18 cellular contexts compared by ENCODE assay signal in the genomic region with DNA sequence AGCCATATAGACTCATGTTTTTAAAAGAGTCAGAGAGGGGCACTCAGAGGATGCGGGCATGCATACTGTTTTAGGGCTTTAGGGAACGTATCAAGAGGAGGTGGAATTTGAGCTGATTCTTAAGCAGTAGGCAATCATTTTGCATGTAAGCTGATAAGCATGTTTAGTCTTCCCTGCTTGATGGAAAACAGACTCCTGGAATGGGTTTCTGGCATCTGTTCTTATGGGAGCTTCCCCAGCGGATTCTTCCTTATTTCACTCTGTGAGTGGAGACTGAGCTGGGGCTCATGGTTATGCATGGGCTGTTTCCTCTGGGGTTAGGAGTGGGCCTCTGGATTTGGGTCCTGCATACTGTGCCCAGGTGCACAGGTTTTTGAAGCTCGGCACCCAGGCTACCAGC.
DNase-seq lines count a peak whose midpoint lies in the region; ATAC-seq and TF ChIP-seq lines count a peak whose summit lies in the region.
"Had no signal": no experiment of that assay in that cellular context is flagged by ENCODE, and none has a peak within 500 bp of the region (broad histone marks: within the 10 kb centered on the region; RNA-seq: fewer than 3 reads in every experiment).

No MANE protein-coding gene starts in this region.

- H3K4me1 ChIP-seq in IMR-90 (ENCODE audit: control insufficient read depth, insufficient read depth, low read length): peaks cover 2% of the 10 kb centered on the region; the same call in 1 of the 2 replicates
- H3K4me1 ChIP-seq in heart right ventricle: peaks cover 0 to 22% (median 12%) of the 10 kb centered on the region in 9 donors
- H3K4me1 ChIP-seq: parathyroid adenoma, suprapubic skin had no signal

- POLR2A ChIA-PET in IMR-90 (lab: Charles Lee; ENCODE audit: unreplicated experiment): no interaction called here

- no peak overlapping the region for H2BK120ac ChIP-seq in IMR-90 (ENCODE audit: low read depth, low read length)

- no peak overlapping the region for H2BK5ac ChIP-seq in IMR-90 (ENCODE audit: low read depth, low read length, poor library complexity, severe bottlenecking)

- no peak overlapping the region for H2AFZ ChIP-seq in IMR-90 (replicated peaks; ENCODE audit: low read length, poor library complexity)
- H2AFZ ChIP-seq: parathyroid adenoma had no signal

- DNase-seq in IMR-90 (peak; percentile 50), heart right ventricle (peak in 1 of 2 donors; percentile 34), sciatic nerve (ENCODE audit: low spot score) (no peak), NCI-H2107 treated with DMSO at 0.1 percent for 48 hours (lab: John Stamatoyannopoulos, UW; ENCODE audit: unreplicated experiment) (no peak), DMS153 (lab: John Stamatoyannopoulos, UW) (no peak)
- DNase-seq: central memory CD4-positive, alpha-beta T cell; effector memory CD4-positive, alpha-beta T cell; foreskin melanocyte; left colon; NCI-H1048; NCI-H2081 treated with DMSO at 0.1 percent for 48 hours had no signal

- 0 out of 2 replicates have a peak, but pooled peaks cover 4% of the 10 kb centered on the region for H3K9me1 ChIP-seq in IMR-90 (ENCODE audit: insufficient read depth, low read length)

- in situ Hi-C loops in IMR-90 (cut with MboI; ENCODE audit: low sequenced_read_pairs): no loop called here

- H3K27me3 ChIP-seq in IMR-90 (ENCODE audit: control insufficient read depth, insufficient read depth, low read length): no peaks in the 10 kb centered on the region
- H3K27me3 ChIP-seq in heart right ventricle: no peaks in the 10 kb centered on the region
- H3K27me3 ChIP-seq: suprapubic skin had no signal

- H3K4ac ChIP-seq in IMR-90 (ENCODE audit: low read depth, low read length): no peak overlapping the region

- no peaks in the 10 kb centered on the region for H3K79me1 ChIP-seq in IMR-90 (ENCODE audit: low read depth in 1 of 2, low read length in 2 of 2)

- H3K36me3 ChIP-seq in IMR-90 (ENCODE audit: control insufficient read depth, insufficient read depth, low read length) (no peaks in the 10 kb centered on the region), heart right ventricle (no peaks in the 10 kb centered on the region)
- H3K36me3 ChIP-seq: suprapubic skin had no signal

- 60% methylated on average over 1 of the region's 4 CpGs; no CpG with 5 or more reads in 1 of the 2 experiments for WGBS in IMR-90 (ENCODE audit: extremely low coverage in 2 of 2, insufficient read length in 1 of 2), 2 experiments
- 28 to 41% methylated on average over 4 of the region's 4 CpGs for WGBS in heart right ventricle, 2 donors

- dilution Hi-C loops in IMR-90 (cut with HindIII; ENCODE audit: low sequenced_read_pairs, unreplicated experiment): no loop called here

- H3K4me3 ChIP-seq in IMR-90 (ENCODE audit: insufficient read depth, low read depth, low read length): no peak overlapping the region
- no peak overlapping the region for H3K4me3 ChIP-seq in heart right ventricle
- H3K4me3 ChIP-seq: skin epidermis, suprapubic skin had no signal

- H3K9me3 ChIP-seq in IMR-90 (ENCODE audit: control insufficient read depth, insufficient read depth, low read length) (no peaks in the 10 kb centered on the region; the same call in 1 of the 2 replicates), heart right ventricle (peaks cover 0 to 6% (median 0%) of the 10 kb centered on the region in 11 donors)
- H3K9me3 ChIP-seq: suprapubic skin had no signal

- no peak overlapping the region for H3K56ac ChIP-seq in IMR-90 (ENCODE audit: extremely low read depth, insufficient read depth, low read length)

- TF ChIP-seq RAD21 in IMR-90 (IDR thresholded peaks at IDR 0.05; ENCODE audit: low read length): no peak

- no peak overlapping the region for H3K4me2 ChIP-seq in IMR-90 (ENCODE audit: low read depth, low read length)
- H3K4me2 ChIP-seq: KMS-11 had no signal

- H2AK9ac ChIP-seq in IMR-90 (replicated peaks; ENCODE audit: low read depth, low read length, poor library complexity): no peak overlapping the region

- H3K18ac ChIP-seq in IMR-90 (ENCODE audit: low read depth, low read length): no peak overlapping the region

- H4K8ac ChIP-seq in IMR-90 (ENCODE audit: low read depth in 2 of 2, low read length in 2 of 2): no peak overlapping the region

- intact Hi-C loops in IMR-90 (cut with micrococcal nuclease): no loop called here
- intact Hi-C loops in heart right ventricle (cut with DNase I): loop anchor here in 1 of 10 donors (10.0 kb wide), 1 partner anchor 102 kb away; no protein-coding TSS in a partner anchor
- intact Hi-C loops in sciatic nerve (cut with DNase I): no loop called here

- ATAC-seq in IMR-90 (ENCODE audit: low read depth) (no peak; the same call in none of the 2 replicates), SK-N-SH treated with all-trans-retinoic acid at 6 μM for 48 hours (peak; percentile 93), heart right ventricle (peak; percentile 38 to 85 (median 68)), sciatic nerve (peak; percentile 77), HG03460 (IDR thresholded peaks at IDR 0.05; ENCODE audit: unreplicated experiment) (no peak)
- ATAC-seq: left colon had no signal

- no peak overlapping the region for H2BK20ac ChIP-seq in IMR-90 (ENCODE audit: low read depth, low read length)

- no TSS peak for BruUV-seq in IMR-90 (replicated peaks; lab: Mats Ljungman, UMichigan)

- no peak for TF ChIP-seq POLR2A in IMR-90 (IDR thresholded peaks at IDR 0.05; ENCODE audit: low read depth, low read length)

- TF ChIP-seq CTCF in IMR-90 (conservative IDR thresholded peaks at IDR 0.05; ENCODE audit: low read depth, low read length) (no peak), heart right ventricle (IDR thresholded peaks at IDR 0.05) (no peak)

- no peak overlapping the region for H4K91ac ChIP-seq in IMR-90 (ENCODE audit: insufficient read depth, low read depth, low read length)

- H2BK15ac ChIP-seq in IMR-90 (ENCODE audit: low read depth, low read length): no peak overlapping the region

- no peak overlapping the region for H3K23ac ChIP-seq in IMR-90 (ENCODE audit: low read depth, low read length)

- CTCF ChIA-PET in IMR-90 (lab: Yijun Ruan, JAX): no interaction called here

- no peak overlapping the region for H4K5ac ChIP-seq in IMR-90 (ENCODE audit: low read depth, low read length)

- no peak overlapping the region for H2AK5ac ChIP-seq in IMR-90 (ENCODE audit: low read depth, low read length)

- H3K27ac ChIP-seq in IMR-90 (ENCODE audit: insufficient read depth, low read length): no peak overlapping the region
- peak overlapping the region in 2 of 10 donors; percentile 3 to 40 for H3K27ac ChIP-seq in heart right ventricle
- H3K27ac ChIP-seq: KMS-11, parathyroid adenoma, RWPE1, skin epidermis, suprapubic skin had no signal

- no peak overlapping the region; the same call in 1 of the 2 replicates for H3K14ac ChIP-seq in IMR-90 (replicated peaks; ENCODE audit: low read depth, low read length)

- no peak overlapping the region for H3K9ac ChIP-seq in IMR-90 (ENCODE audit: low read depth, low read length)
- H3K9ac ChIP-seq: KMS-11, parathyroid adenoma had no signal

- H4K20me1 ChIP-seq in IMR-90 (ENCODE audit: insufficient read depth, low read length): no peaks in the 10 kb centered on the region

TF ChIP-seq in IMR-90, 13 proteins besides CTCF, POLR2A, EP300 and RAD21:
- TF ChIP-seq NFE2L2 (IDR thresholded peaks at IDR 0.05; ENCODE audit: low read depth, low read length): no peak
- TF ChIP-seq CHD1 (IDR thresholded peaks at IDR 0.05; ENCODE audit: low read depth, low read length): no peak
- TF ChIP-seq MXI1 (IDR thresholded peaks at IDR 0.05; ENCODE audit: borderline replicate concordance, low read depth, low read length): no peak
- no peak for TF ChIP-seq MAFK (IDR thresholded peaks at IDR 0.05; ENCODE audit: low read depth, low read length)
- TF ChIP-seq SMC3 (IDR thresholded peaks at IDR 0.05; ENCODE audit: low read depth, low read length): no peak
- no peak for TF ChIP-seq BHLHE40 (IDR thresholded peaks at IDR 0.05; ENCODE audit: low read depth, low read length)

TF ChIP-seq in SK-N-SH treated with all-trans-retinoic acid at 6 μM for 48 hours, 23 proteins besides CTCF, POLR2A, EP300 and RAD21 (continues in another document):
- TF ChIP-seq GLIS3 (CRISPR knock-in tag; IDR thresholded peaks at IDR 0.05): no peak
- TF ChIP-seq CSDC2 (CRISPR knock-in tag; IDR thresholded peaks at IDR 0.05): no peak
- no peak for TF ChIP-seq ZNF8 (CRISPR knock-in tag; IDR thresholded peaks at IDR 0.05)
- no peak for TF ChIP-seq ZFP3 (CRISPR knock-in tag; IDR thresholded peaks at IDR 0.05)
- TF ChIP-seq, protein P1, sequence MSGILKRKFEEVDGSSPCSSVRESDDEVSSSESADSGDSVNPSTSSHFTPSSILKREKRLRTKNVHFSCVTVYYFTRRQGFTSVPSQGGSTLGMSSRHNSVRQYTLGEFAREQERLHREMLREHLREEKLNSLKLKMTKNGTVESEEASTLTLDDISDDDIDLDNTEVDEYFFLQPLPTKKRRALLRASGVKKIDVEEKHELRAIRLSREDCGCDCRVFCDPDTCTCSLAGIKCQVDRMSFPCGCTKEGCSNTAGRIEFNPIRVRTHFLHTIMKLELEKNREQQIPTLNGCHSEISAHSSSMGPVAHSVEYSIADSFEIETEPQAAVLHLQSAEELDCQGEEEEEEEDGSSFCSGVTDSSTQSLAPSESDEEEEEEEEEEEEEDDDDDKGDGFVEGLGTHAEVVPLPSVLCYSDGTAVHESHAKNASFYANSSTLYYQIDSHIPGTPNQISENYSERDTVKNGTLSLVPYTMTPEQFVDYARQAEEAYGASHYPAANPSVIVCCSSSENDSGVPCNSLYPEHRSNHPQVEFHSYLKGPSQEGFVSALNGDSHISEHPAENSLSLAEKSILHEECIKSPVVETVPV (CRISPR knock-in tag; IDR thresholded peaks at IDR 0.05): no peak
- peak; percentile 79 for TF ChIP-seq TCF4 (CRISPR knock-in tag; IDR thresholded peaks at IDR 0.05; ENCODE audit: borderline replicate concordance)
- no peak for TF ChIP-seq ZFP30 (CRISPR knock-in tag; IDR thresholded peaks at IDR 0.05)
- 0 out of 2 replicates have a peak, but pooled peaks have one; percentile 21 for TF ChIP-seq ZNF70 (CRISPR knock-in tag; IDR thresholded peaks at IDR 0.05)

Comparison
In these comparisons a context has a peak if more than half of its experiments do, and no peak if none do; other contexts are left out.
1. ATAC-seq: peak in SK-N-SH treated with all-trans-retinoic acid at 6 μM for 48 hours (single experiment), heart right ventricle (8 of 8) and sciatic nerve (single experiment); none in IMR-90 (single experiment) and HG03460 (single experiment).